In genomic region chr10:17981201-17981600, GRCh38 we compare ENCODE assay signal across 22 cellular contexts. TPM values are rescaled to one million over a fixed set of nuclear protein-coding genes. Genes with fewer than 3 reads are reported as not detected.
DNase-seq lines count a peak whose midpoint lies in the region; ATAC-seq and TF ChIP-seq lines count a peak whose summit lies in the region.
"Had no signal": no experiment of that assay in that cellular context is flagged by ENCODE, and none has a peak within 500 bp of the region (broad histone marks: within the 10 kb centered on the region; RNA-seq: fewer than 3 reads in every experiment).

No MANE protein-coding gene starts in this region.

- H3K9me3 Mint-ChIP-seq in neural progenitor cell: no peaks in the 10 kb centered on the region

- H3K27ac Mint-ChIP-seq in neural progenitor cell: no peak overlapping the region
- H3K27ac Mint-ChIP-seq: CD4-positive, alpha-beta memory T cell had no signal

- no peaks in the 10 kb centered on the region for H3K9me2 ChIP-seq in PC-9 (ENCODE audit: insufficient read depth)

- H3K79me2 ChIP-seq in ACC112 (ENCODE audit: control insufficient read depth, insufficient read depth, low read length, unreplicated experiment): no peaks in the 10 kb centered on the region
- no peaks in the 10 kb centered on the region for H3K79me2 ChIP-seq in PC-9 (ENCODE audit: low read depth)
- no peaks in the 10 kb centered on the region for H3K79me2 ChIP-seq in neural progenitor cell (ENCODE audit: low read depth)

- no peak overlapping the region for H3K4me3 Mint-ChIP-seq in neural progenitor cell
- H3K4me3 Mint-ChIP-seq: CD4-positive, alpha-beta memory T cell had no signal

- H4K20me1 ChIP-seq in PC-9 (ENCODE audit: insufficient read depth): no peaks in the 10 kb centered on the region
- no peaks in the 10 kb centered on the region for H4K20me1 ChIP-seq in neural progenitor cell (ENCODE audit: low read depth)
- H4K20me1 ChIP-seq: BLaER1 had no signal

- peaks cover 8% of the 10 kb centered on the region for H3K4me1 Mint-ChIP-seq in neural progenitor cell
- H3K4me1 Mint-ChIP-seq: CD4-positive, alpha-beta memory T cell had no signal

- H3K36me3 ChIP-seq in ACC112 (ENCODE audit: insufficient read depth, low read length) (no peaks in the 10 kb centered on the region), PC-9 (ENCODE audit: low read depth) (no peaks in the 10 kb centered on the region), neural progenitor cell (no peaks in the 10 kb centered on the region), heart right ventricle (no peaks in the 10 kb centered on the region)
- H3K36me3 ChIP-seq: BLaER1 had no signal

- BruUV-seq in PC-9 (replicated peaks; lab: Mats Ljungman, UMichigan): no TSS peak

- DNase-seq in PC-9 (no peak), epithelial cell of prostate (ENCODE audit: low read depth, low spot score) (no peak), neural progenitor cell (ENCODE audit: low spot score) (no peak), NCI-H2227 (lab: John Stamatoyannopoulos, UW; ENCODE audit: unreplicated experiment) (no peak), heart right ventricle (no peak)
- DNase-seq: CD4-positive, alpha-beta memory T cell; DMS153; GDM1; KG1; MV-4-11; NCI-H1417; NCI-H187; NCI-H345; NCI-H524 treated with DMSO at 0.1 percent for 48 hours had no signal

- ATAC-seq in GM19023 (IDR thresholded peaks at IDR 0.05; ENCODE audit: unreplicated experiment) (no peak), heart right ventricle (no peak), HG02870 (IDR thresholded peaks at IDR 0.05; ENCODE audit: unreplicated experiment) (no peak)

- H3F3A ChIP-seq in PC-9 (ENCODE audit: insufficient read depth, low read depth) (no peaks in the 10 kb centered on the region), neural progenitor cell (ENCODE audit: low read depth) (no peaks in the 10 kb centered on the region)

- H2AFZ ChIP-seq in ACC112 (ENCODE audit: low read length, unreplicated experiment) (no peak overlapping the region), PC-9 (no peak overlapping the region), neural progenitor cell (replicated peaks) (peak overlapping the region; percentile 80)

- intact Hi-C loops in PC-9 (cut with micrococcal nuclease; ENCODE audit: unreplicated experiment) (no loop called here), heart right ventricle (cut with DNase I) (no loop called here)

- 87 to 88% methylated on average over 1 of the region's 1 CpG for whole genome bisulfite sequencing in heart right ventricle, 2 donors

- no peaks in the 10 kb centered on the region for H3K36me3 Mint-ChIP-seq in neural progenitor cell
- H3K36me3 Mint-ChIP-seq: CD4-positive, alpha-beta memory T cell had no signal

- H3K9ac ChIP-seq in neural progenitor cell: no peak overlapping the region
- H3K9ac ChIP-seq: BLaER1 had no signal

- H3K27me3 Mint-ChIP-seq in neural progenitor cell (ENCODE audit: insufficient read depth, low read depth): no peaks in the 10 kb centered on the region

- H3K4me1 ChIP-seq in ACC112 (ENCODE audit: control insufficient read depth, insufficient read depth, low read length, unreplicated experiment): peaks cover 27% of the 10 kb centered on the region
- 0 out of 2 replicates have a peak, but pooled peaks cover 11% of the 10 kb centered on the region for H3K4me1 ChIP-seq in PC-9 (replicated peaks; ENCODE audit: insufficient read depth)
- H3K4me1 ChIP-seq in neural progenitor cell: peaks cover 5% of the 10 kb centered on the region
- H3K4me1 ChIP-seq in heart right ventricle: peaks cover 0 to 4% (median 0%) of the 10 kb centered on the region in 9 donors

- H3K4me3 ChIP-seq in ACC112 (ENCODE audit: low read depth, low read length) (no peak overlapping the region), PC-9 (no peak overlapping the region), neural progenitor cell (no peak overlapping the region), heart right ventricle (no peak overlapping the region)
- H3K4me3 ChIP-seq: BLaER1 had no signal

- TF ChIP-seq CTCF in PC-9 (conservative IDR thresholded peaks at IDR 0.05) (no peak), neural progenitor cell (IDR thresholded peaks at IDR 0.05) (no peak), heart right ventricle (IDR thresholded peaks at IDR 0.05) (no peak)

- POLR2A ChIA-PET in PC-9 (lab: Charles Lee; ENCODE audit: unreplicated experiment): interaction anchor here (0.7 kb wide), 1 partner anchor 117 kb away, joined by 3 read pairs; no protein-coding TSS in a partner anchor

- CTCF ChIA-PET in PC-9 (lab: Charles Lee): no interaction called here

- H3K4me2 ChIP-seq in PC-9: no peak overlapping the region
- no peak overlapping the region for H3K4me2 ChIP-seq in neural progenitor cell
- H3K4me2 ChIP-seq: BLaER1 had no signal

- no peaks in the 10 kb centered on the region for H3K27me3 ChIP-seq in ACC112 (ENCODE audit: insufficient read depth, low read length)
- H3K27me3 ChIP-seq in PC-9 (ENCODE audit: insufficient read depth, low read depth): no peaks in the 10 kb centered on the region
- H3K27me3 ChIP-seq in neural progenitor cell: no peaks in the 10 kb centered on the region
- H3K27me3 ChIP-seq in heart right ventricle: no peaks in the 10 kb centered on the region
- H3K27me3 ChIP-seq: BLaER1 had no signal

- H3K27ac ChIP-seq in ACC112 (ENCODE audit: low read depth, low read length) (peak overlapping the region; percentile 21; the same call in 1 of the 2 replicates), PC-9 (0 out of 2 replicates have a peak overlapping the region, but pooled peaks have one; percentile 30), epithelial cell of prostate (peak overlapping the region; percentile 11), neural progenitor cell (no peak overlapping the region), heart right ventricle (no peak overlapping the region)
- H3K27ac ChIP-seq: BLaER1 had no signal

- H3K9me3 ChIP-seq in PC-9 (ENCODE audit: insufficient read depth, low read depth): no peaks in the 10 kb centered on the region
- H3K9me3 ChIP-seq in neural progenitor cell (ENCODE audit: low read depth): no peaks in the 10 kb centered on the region
- H3K9me3 ChIP-seq in heart right ventricle: no peaks in the 10 kb centered on the region

RNA-seq across cellular contexts. Expression of gene SLC39A12, which starts 29.5 kb away (rescaled TPM):
- total RNA-seq in PC-9 (2021): not detected in 2 replicates
- 0.22 TPM in 1 of 2 replicates, not detected in the other for total RNA-seq in neural progenitor cell (ENCODE audit: low replicate concordance)
- total RNA-seq in heart right ventricle: under 1 TPM in 1 of 10 donors, not detected in 9; 0.08 TPM
- polyA plus RNA-seq in heart right ventricle: under 1 TPM in 1 of 2 donors, not detected in 1; 0.01 TPM
- total RNA-seq: A172; CD4-positive, alpha-beta memory T cell; Daoy; H1; PC-3 had no signal
- polyA plus RNA-seq: CD4-positive, alpha-beta memory T cell; H1 had no signal

Comparison
In these comparisons a context has a peak if more than half of its experiments do, and no peak if none do; other contexts are left out.
1. H3K27ac ChIP-seq: peak in ACC112 (single experiment), PC-9 (single experiment) and epithelial cell of prostate (single experiment); none in neural progenitor cell (single experiment) and heart right ventricle (0 of 10).